In genomic region chr5:60806591-60807243, GRCh38 we compare ENCODE assay signal across 21 cellular contexts. TPM values are rescaled to one million over a fixed set of nuclear protein-coding genes. Genes with fewer than 3 reads are reported as not detected.
"Had no signal": no experiment of that assay in that cellular context is flagged by ENCODE, and none has a peak within 500 bp of the region (broad histone marks: within the 10 kb centered on the region; RNA-seq: fewer than 3 reads in every experiment).

No MANE protein-coding gene starts in this region.

- H3K9me3 Mint-ChIP-seq: nephron; stimulated activated naive CD8-positive, alpha-beta T cell treated with anti-CD3 and anti-CD28 coated beads, Interleukin-15, Interleukin-2, amounts not matched to agents 100 ng/mL and 50 ng/mL, for 24 hours had no signal

- H3K27ac ChIP-seq: coronary artery, heart left ventricle, neutrophil, spleen, tibial artery, upper lobe of right lung, vagina had no signal

- H3K9me3 ChIP-seq: neutrophil, tibial artery, upper lobe of right lung, vagina had no signal

- H3K27me3 Mint-ChIP-seq: stimulated activated memory B cell treated with anti-CD40 and anti-IgM and Interleukin-4, amounts not matched to agents 10 μg/mL and 1 μg/mL and 100 μg/mL, for 72 hours had no signal

- H3K36me3 Mint-ChIP-seq: stimulated activated memory B cell treated with anti-CD40 and anti-IgM and Interleukin-4, amounts not matched to agents 10 μg/mL and 1 μg/mL and 100 μg/mL, for 72 hours had no signal

- H3K4me3 ChIP-seq: coronary artery, heart left ventricle, spleen, tibial artery, upper lobe of right lung, vagina had no signal

- ATAC-seq: esophagus mucosa; heart left ventricle; sciatic nerve; stimulated activated memory B cell treated with anti-CD40 and anti-IgM and Interleukin-4, amounts not matched to agents 10 μg/mL and 1 μg/mL and 100 μg/mL, for 72 hours; upper lobe of right lung had no signal

- H3K36me3 ChIP-seq: heart left ventricle, neutrophil, spleen, tibial artery, upper lobe of right lung, vagina had no signal

- H3K4me3 Mint-ChIP-seq: naive B cell; nephron; stimulated activated memory B cell treated with anti-CD40 and anti-IgM and Interleukin-4, amounts not matched to agents 10 μg/mL and 1 μg/mL and 100 μg/mL, for 72 hours; stimulated activated naive CD8-positive, alpha-beta T cell treated with anti-CD3 and anti-CD28 coated beads, Interleukin-15, Interleukin-2, amounts not matched to agents 100 ng/mL and 50 ng/mL, for 24 hours had no signal

- H3K4me1 Mint-ChIP-seq: naive B cell; nephron; stimulated activated memory B cell treated with anti-CD40 and anti-IgM and Interleukin-4, amounts not matched to agents 10 μg/mL and 1 μg/mL and 100 μg/mL, for 72 hours had no signal

- H3K27me3 ChIP-seq: heart left ventricle, neutrophil, spleen, tibial artery, upper lobe of right lung, vagina had no signal

- H3K4me1 ChIP-seq: heart left ventricle, spleen, tibial artery, upper lobe of right lung, vagina had no signal

- H3K27ac Mint-ChIP-seq: naive B cell; nephron; stimulated activated memory B cell treated with anti-CD40 and anti-IgM and Interleukin-4, amounts not matched to agents 10 μg/mL and 1 μg/mL and 100 μg/mL, for 72 hours; stimulated activated naive CD8-positive, alpha-beta T cell treated with anti-CD3 and anti-CD28 coated beads, Interleukin-15, Interleukin-2, amounts not matched to agents 100 ng/mL and 50 ng/mL, for 24 hours had no signal

- DNase-seq: effector CD4-positive, alpha-beta T cell; heart left ventricle; hypothalamus; kidney glomerular epithelial cell; mesendoderm; naive B cell; spleen; stimulated activated CD4-positive, alpha-beta T cell treated with anti-CD3 and anti-CD28 coated beads, Interleukin-15, amount 100 ng/mL, for 24 hours; stimulated activated CD4-positive, alpha-beta T cell treated with anti-CD3 and anti-CD28 coated beads, Interleukin-1b, Interleukin-23, amount 100 ng/mL, for 48 hours; stimulated activated CD4-positive, alpha-beta T cell treated with anti-CD3 and anti-CD28 coated beads, Interleukin-4, amount 100 ng/mL, for 24 hours; tibial artery; upper lobe of right lung had no signal

RNA-seq across cellular contexts. Expression of gene ELOVL7, which starts 37.4 kb away (rescaled TPM):
- total RNA-seq: glomerular endothelial cell had no signal
